Comparison of ENCODE assay signal across 13 cellular contexts in the genomic region with DNA sequence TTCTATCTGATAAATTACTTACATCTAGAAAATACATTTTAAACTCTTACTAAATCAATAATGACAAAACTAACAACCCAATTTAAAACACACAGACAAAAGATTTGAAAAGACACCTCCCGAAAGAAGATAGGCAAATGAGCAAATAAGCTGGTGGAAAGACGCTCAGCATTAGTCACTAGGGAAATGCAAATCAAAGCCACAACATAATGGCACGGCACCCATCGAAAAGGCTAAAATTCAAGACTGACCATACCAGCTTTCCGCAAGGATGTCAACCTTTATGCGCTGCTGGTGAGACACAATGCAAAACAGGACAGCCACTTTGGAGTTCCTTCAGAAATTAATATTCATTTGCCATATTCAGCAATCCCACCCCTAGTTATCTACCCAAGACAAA.
"Had no signal": no experiment of that assay in that cellular context is flagged by ENCODE, and none has a peak within 500 bp of the region (broad histone marks: within the 10 kb centered on the region; RNA-seq: fewer than 3 reads in every experiment).

No MANE protein-coding gene starts in this region.

- ATAC-seq: activated CD8-positive, alpha-beta T cell treated with anti-CD3 and anti-CD28 coated beads for 36 hours; left lung; naive thymus-derived CD8-positive, alpha-beta T cell; WTC11 had no signal

- H3K9me3 Mint-ChIP-seq: activated CD8-positive, alpha-beta T cell treated with anti-CD3 and anti-CD28 coated beads for 36 hours; activated T-helper 1 cell treated with anti-CD3 and anti-CD28 coated beads, Interleukin-12 subunit alpha, Interleukin-12 subunit beta, Interleukin-2, Interleukin-4 antibody, amounts not matched to agents 30 ng/mL and 10 ng/mL and 1 ng/mL, durations not matched to agents 14 hours and 24 hours and 36 hours had no signal

- H3K4me1 ChIP-seq: parathyroid adenoma had no signal

- DNase-seq: activated CD4-positive, alpha-beta T cell treated with anti-CD3 and anti-CD28 coated beads for 48 hours; activated CD8-positive, alpha-beta T cell treated with anti-CD3 and anti-CD28 coated beads for 36 hours; activated naive CD4-positive, alpha-beta T cell; hypothalamus; mammary epithelial cell; naive thymus-derived CD8-positive, alpha-beta T cell; stimulated activated CD4-positive, alpha-beta T cell treated with anti-CD3 and anti-CD28 coated beads, Interleukin-1b, Interleukin-23, amount 100 ng/mL, for 48 hours had no signal

- H3K4me3 Mint-ChIP-seq: activated CD8-positive, alpha-beta T cell treated with anti-CD3 and anti-CD28 coated beads for 36 hours; activated T-helper 1 cell treated with anti-CD3 and anti-CD28 coated beads, Interleukin-12 subunit alpha, Interleukin-12 subunit beta, Interleukin-2, Interleukin-4 antibody, amounts not matched to agents 30 ng/mL and 10 ng/mL and 1 ng/mL, durations not matched to agents 14 hours and 24 hours and 36 hours; naive thymus-derived CD8-positive, alpha-beta T cell; WTC11 had no signal

- H3K27me3 ChIP-seq: cardiac muscle cell, esophagus muscularis mucosa, left lung had no signal

- H3K27me3 Mint-ChIP-seq: activated CD8-positive, alpha-beta T cell treated with anti-CD3 and anti-CD28 coated beads for 36 hours; naive thymus-derived CD8-positive, alpha-beta T cell had no signal

- H3K27ac Mint-ChIP-seq: activated CD8-positive, alpha-beta T cell treated with anti-CD3 and anti-CD28 coated beads for 36 hours; activated T-helper 1 cell treated with anti-CD3 and anti-CD28 coated beads, Interleukin-12 subunit alpha, Interleukin-12 subunit beta, Interleukin-2, Interleukin-4 antibody, amounts not matched to agents 30 ng/mL and 10 ng/mL and 1 ng/mL, durations not matched to agents 14 hours and 24 hours and 36 hours had no signal

- H3K27ac ChIP-seq: cardiac muscle cell, esophagus muscularis mucosa, left lung, parathyroid adenoma had no signal

- H3K9me3 ChIP-seq: esophagus muscularis mucosa, left lung had no signal

- H3K4me3 ChIP-seq: cardiac muscle cell, esophagus muscularis mucosa, left lung had no signal

- H3K36me3 ChIP-seq: cardiac muscle cell, esophagus muscularis mucosa, left lung had no signal
